In the genomic region with DNA sequence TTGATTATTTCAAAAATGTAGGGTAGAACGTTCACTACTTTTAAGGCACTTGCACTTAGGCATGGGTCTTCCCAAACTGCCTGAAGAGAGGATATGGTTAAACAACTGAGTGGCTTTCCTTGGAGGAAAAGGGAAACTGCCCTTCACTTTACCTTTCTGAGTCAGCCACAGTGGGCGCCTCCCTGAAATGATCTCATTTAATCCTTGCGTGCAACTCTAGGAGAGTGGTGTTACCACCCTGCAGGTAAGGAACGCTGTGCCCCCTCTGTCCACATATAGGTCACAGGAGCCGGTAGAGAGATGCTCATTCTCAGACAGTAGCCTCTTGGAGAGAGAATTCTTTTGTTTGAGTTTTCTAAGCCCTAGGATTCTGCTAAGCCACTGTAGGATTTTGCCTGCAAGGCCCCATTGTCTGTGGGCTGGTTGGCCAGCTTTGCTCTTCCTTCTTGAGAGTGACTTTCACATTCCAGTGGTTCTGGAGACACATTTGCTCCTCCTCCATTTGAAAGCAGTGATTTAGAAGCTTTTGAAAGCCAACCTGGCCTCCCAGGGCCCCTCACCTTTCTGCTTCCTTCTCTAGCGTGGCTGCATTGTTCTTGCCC, we compare ENCODE assay signal across 19 cellular contexts.
DNase-seq lines count a peak whose midpoint lies in the region; ATAC-seq, FAIRE-seq and TF ChIP-seq lines count a peak whose summit lies in the region.
"Had no signal": no experiment of that assay in that cellular context is flagged by ENCODE, and none has a peak within 500 bp of the region (broad histone marks: within the 10 kb centered on the region; RNA-seq: fewer than 3 reads in every experiment).

No MANE protein-coding gene starts in this region.

- ATAC-seq in CD8-positive, alpha-beta T cell: no peak
- ATAC-seq: K562 had no signal

- H3K27ac Mint-ChIP-seq in astrocyte (ENCODE audit: unreplicated experiment): peak overlapping the region; percentile 75
- H3K27ac Mint-ChIP-seq in CD8-positive, alpha-beta T cell: no peak overlapping the region
- H3K27ac Mint-ChIP-seq: activated B cell treated with CpG ODN at 0.5 μM for 24 hours; T-helper 1 cell treated with Interleukin-12 subunit alpha and Interleukin-12 subunit beta and Interleukin-4 antibody, amounts not matched to agents 30 μg/mL and 1 μg/mL, for 36 hours had no signal

- CTCF ChIA-PET in CD8-positive, alpha-beta T cell (lab: Charles Lee): no interaction called here

- POLR2A ChIA-PET in CD8-positive, alpha-beta T cell (lab: Charles Lee): no interaction called here

- H3K27me3 Mint-ChIP-seq in astrocyte (ENCODE audit: low read depth, unreplicated experiment): no peaks in the 10 kb centered on the region
- H3K27me3 Mint-ChIP-seq in CD8-positive, alpha-beta T cell (ENCODE audit: low read depth): no peaks in the 10 kb centered on the region
- H3K27me3 Mint-ChIP-seq: activated B cell treated with CpG ODN at 0.5 μM for 24 hours had no signal

- no peak overlapping the region for H2AFZ ChIP-seq in astrocyte (ENCODE audit: low read depth, low read length)

- H3K27me3 ChIP-seq in astrocyte (ENCODE audit: insufficient read depth, low read length) (no peaks in the 10 kb centered on the region), iPS-20b (ENCODE audit: insufficient read depth, low read length) (no peaks in the 10 kb centered on the region), stomach (no peaks in the 10 kb centered on the region), testis (no peaks in the 10 kb centered on the region)
- H3K27me3 ChIP-seq in CD8-positive, alpha-beta T cell (ENCODE audit: insufficient read depth, low read length): no peaks in the 10 kb centered on the region
- H3K27me3 ChIP-seq: BE2C, sigmoid colon, suprapubic skin had no signal

- H3K27ac ChIP-seq in astrocyte (ENCODE audit: low read depth, low read length) (no peak overlapping the region), iPS-20b (ENCODE audit: low read length) (peak overlapping the region; percentile 43), stomach (peak overlapping the region in 3 of 5 donors; percentile 21 to 76 (median 63)), testis (no peak overlapping the region)
- no peak overlapping the region for H3K27ac ChIP-seq in CD8-positive, alpha-beta T cell (ENCODE audit: low read depth, low read length)
- H3K27ac ChIP-seq: suprapubic skin had no signal

- H3K4me1 ChIP-seq in astrocyte (ENCODE audit: insufficient read depth, low read length): peaks cover 5% of the 10 kb centered on the region
- peaks cover 6% of the 10 kb centered on the region; the same call in 1 of the 2 replicates for H3K4me1 ChIP-seq in iPS-20b (ENCODE audit: insufficient read depth, low read length)
- H3K4me1 ChIP-seq in stomach: peaks cover 22 to 63% (median 41%) of the 10 kb centered on the region in 4 donors
- H3K4me1 ChIP-seq in testis: no peaks in the 10 kb centered on the region
- no peaks in the 10 kb centered on the region for H3K4me1 ChIP-seq in CD8-positive, alpha-beta T cell (ENCODE audit: insufficient read depth, low read length)

- no peak for TF ChIP-seq CTCF in astrocyte (IDR thresholded peaks at IDR 0.05; ENCODE audit: insufficient read depth, low read depth, low read length)
- TF ChIP-seq CTCF in stomach (IDR thresholded peaks at IDR 0.05): no peak
- TF ChIP-seq CTCF in testis (IDR thresholded peaks at IDR 0.05): no peak
- TF ChIP-seq CTCF in CD8-positive, alpha-beta T cell (IDR thresholded peaks at IDR 0.05): no peak

- H3K4me2 ChIP-seq in astrocyte (ENCODE audit: low read length): no peak overlapping the region

- H3K9ac ChIP-seq in astrocyte (ENCODE audit: low read length) (no peak overlapping the region), iPS-20b (ENCODE audit: low read depth, low read length) (no peak overlapping the region)

- FAIRE-seq in astrocyte (lab: Jason Lieb, UNC): no peak
- FAIRE-seq: endothelial cell of umbilical vein, K562 had no signal

- 80 to 89% (median 83%) methylated on average over 6 of the region's 6 CpGs for WGBS in stomach, 5 donors
- WGBS in testis, 2 donors: 78 to 92% methylated on average over 6 of the region's 6 CpGs

- H3K9me3 ChIP-seq in astrocyte (ENCODE audit: insufficient read depth, low read depth, low read length) (no peaks in the 10 kb centered on the region), iPS-20b (ENCODE audit: insufficient read depth, low read depth, low read length) (no peaks in the 10 kb centered on the region), stomach (no peaks in the 10 kb centered on the region), testis (no peaks in the 10 kb centered on the region)
- H3K9me3 ChIP-seq in CD8-positive, alpha-beta T cell (ENCODE audit: low read length): no peaks in the 10 kb centered on the region
- H3K9me3 ChIP-seq: BE2C, sigmoid colon, suprapubic skin had no signal

- no peak for TF ChIP-seq EP300 in stomach (IDR thresholded peaks at IDR 0.05)

- H3K9me3 Mint-ChIP-seq in astrocyte (ENCODE audit: unreplicated experiment): no peaks in the 10 kb centered on the region
- H3K9me3 Mint-ChIP-seq in CD8-positive, alpha-beta T cell: peaks cover 3% of the 10 kb centered on the region
- H3K9me3 Mint-ChIP-seq: activated B cell treated with CpG ODN at 0.5 μM for 24 hours; T-helper 1 cell treated with Interleukin-12 subunit alpha and Interleukin-12 subunit beta and Interleukin-4 antibody, amounts not matched to agents 30 μg/mL and 1 μg/mL, for 36 hours had no signal

- TF ChIP-seq POLR2A in stomach (IDR thresholded peaks at IDR 0.05) (no peak), testis (IDR thresholded peaks at IDR 0.05) (no peak)

- H3K4me1 Mint-ChIP-seq in astrocyte (ENCODE audit: low read depth, unreplicated experiment): peaks cover 12% of the 10 kb centered on the region
- no peaks in the 10 kb centered on the region for H3K4me1 Mint-ChIP-seq in CD8-positive, alpha-beta T cell (ENCODE audit: low read depth)
- H3K4me1 Mint-ChIP-seq: activated B cell treated with CpG ODN at 0.5 μM for 24 hours had no signal

- no peaks in the 10 kb centered on the region for H4K20me1 ChIP-seq in astrocyte (ENCODE audit: insufficient read depth, low read length)

- H3K4me3 ChIP-seq in astrocyte (ENCODE audit: insufficient read depth, low read depth, low read length) (no peak overlapping the region), iPS-20b (ENCODE audit: low read length) (no peak overlapping the region), stomach (no peak overlapping the region), testis (no peak overlapping the region)
- no peak overlapping the region for H3K4me3 ChIP-seq in CD8-positive, alpha-beta T cell (ENCODE audit: low read depth, low read length)
- H3K4me3 ChIP-seq: K562, sigmoid colon, suprapubic skin had no signal

- intact Hi-C loops in stomach (cut with DNase I; ENCODE audit: low total_unique reads) (no loop called here), testis (cut with DNase I; ENCODE audit: low total_unique reads) (no loop called here)
- intact Hi-C loops in CD8-positive, alpha-beta T cell (cut with DNase I, micrococcal nuclease): no loop called here

- no peaks in the 10 kb centered on the region for H3K79me2 ChIP-seq in astrocyte (ENCODE audit: insufficient read depth, low read length)

- DNase-seq in HK-2 (ENCODE audit: unreplicated experiment): peak; percentile 14
- DNase-seq in astrocyte (ENCODE audit: low read depth): peak; percentile 37
- peak; percentile 50 for DNase-seq in stomach
- DNase-seq in testis: no peak
- no peak for DNase-seq in CD8-positive, alpha-beta T cell
- no peak for DNase-seq in activated CD4-positive, alpha-beta T cell treated with anti-CD3 and anti-CD28 coated beads, Interleukin-2, amount 50 U/mL, for 1 hour
- DNase-seq: activated B cell treated with CpG ODN at 0.5 μM for 24 hours; amygdala; BE2C; DMS53; islet precursor cell; NCI-H2171 treated with DMSO at 0.1 percent for 48 hours; sigmoid colon; stimulated activated CD4-positive, alpha-beta T cell treated with anti-CD3 and anti-CD28 coated beads, Interleukin-2, amount 100 ng/mL, for 48 hours had no signal

- H3K36me3 ChIP-seq in astrocyte (ENCODE audit: insufficient read depth, low read length) (no peaks in the 10 kb centered on the region), iPS-20b (ENCODE audit: insufficient read depth, low read depth, low read length) (peaks cover 78% of the 10 kb centered on the region), stomach (peaks cover 4 to 35% (median 21%) of the 10 kb centered on the region in 4 donors), testis (ENCODE audit: low read depth, missing control alignments) (no peaks in the 10 kb centered on the region)
- H3K36me3 ChIP-seq in CD8-positive, alpha-beta T cell (ENCODE audit: insufficient read depth, low read length): no peaks in the 10 kb centered on the region
- H3K36me3 ChIP-seq: BE2C, suprapubic skin had no signal

- H3K4me3 Mint-ChIP-seq in astrocyte (ENCODE audit: unreplicated experiment): no peak overlapping the region
- H3K4me3 Mint-ChIP-seq in CD8-positive, alpha-beta T cell: no peak overlapping the region
- H3K4me3 Mint-ChIP-seq: activated B cell treated with CpG ODN at 0.5 μM for 24 hours; T-helper 1 cell treated with Interleukin-12 subunit alpha and Interleukin-12 subunit beta and Interleukin-4 antibody, amounts not matched to agents 30 μg/mL and 1 μg/mL, for 36 hours had no signal

- peaks cover 22% of the 10 kb centered on the region for H3K36me3 Mint-ChIP-seq in astrocyte (ENCODE audit: low read depth, unreplicated experiment)
- no peaks in the 10 kb centered on the region for H3K36me3 Mint-ChIP-seq in CD8-positive, alpha-beta T cell

Comparison
In these comparisons a context has a peak if more than half of its experiments do, and no peak if none do; other contexts are left out.
1. DNase-seq: peak in HK-2 (single experiment), astrocyte (single experiment) and stomach (single experiment); none in testis (single experiment), CD8-positive, alpha-beta T cell (0 of 7) and activated CD4-positive, alpha-beta T cell treated with anti-CD3 and anti-CD28 coated beads, Interleukin-2, amount 50 U/mL, for 1 hour (single experiment).
2. H3K27ac ChIP-seq: peak in iPS-20b (single experiment) and stomach (3 of 5); none in astrocyte (single experiment), testis (0 of 2) and CD8-positive, alpha-beta T cell (single experiment).